Comparison of ENCODE assay signal across 2 cellular contexts in genomic region chrX:9352683-9353430, GRCh38.
TF ChIP-seq lines count a peak whose summit lies in the region.

No MANE protein-coding gene starts in this region.

TF ChIP-seq in SK-N-SH, 30 proteins besides CTCF, POLR2A, EP300 and RAD21 (continued from another document):
- TF ChIP-seq REST (IDR thresholded peaks at IDR 0.05; ENCODE audit: low read depth, low read length) (no peak), CHD2 (IDR thresholded peaks at IDR 0.05; ENCODE audit: low read length, partially characterized antibody) (no peak), FOSL2 (IDR thresholded peaks at IDR 0.05; ENCODE audit: borderline replicate concordance, low read depth) (no peak), SMC3 (IDR thresholded peaks at IDR 0.05; ENCODE audit: low read depth, low read length) (no peak)

TF ChIP-seq in SK-N-SH treated with all-trans-retinoic acid at 6 μM for 48 hours, 23 proteins besides CTCF, POLR2A, EP300 and RAD21 (continued from another document):
- TF ChIP-seq ISL1 (CRISPR knock-in tag; IDR thresholded peaks at IDR 0.05): no peak
- no peak for TF ChIP-seq ESRRG (CRISPR knock-in tag; IDR thresholded peaks at IDR 0.05)
- no peak for TF ChIP-seq ZFP3 (CRISPR knock-in tag; IDR thresholded peaks at IDR 0.05)
- TF ChIP-seq ZNF70 (CRISPR knock-in tag; IDR thresholded peaks at IDR 0.05): no peak
- TF ChIP-seq TOX (CRISPR knock-in tag; IDR thresholded peaks at IDR 0.05; ENCODE audit: borderline replicate concordance): no peak
- TF ChIP-seq PATZ1 (CRISPR knock-in tag; IDR thresholded peaks at IDR 0.05; ENCODE audit: borderline replicate concordance): no peak
- no peak for TF ChIP-seq OSR1 (CRISPR knock-in tag; IDR thresholded peaks at IDR 0.05)
